In the genomic region with DNA sequence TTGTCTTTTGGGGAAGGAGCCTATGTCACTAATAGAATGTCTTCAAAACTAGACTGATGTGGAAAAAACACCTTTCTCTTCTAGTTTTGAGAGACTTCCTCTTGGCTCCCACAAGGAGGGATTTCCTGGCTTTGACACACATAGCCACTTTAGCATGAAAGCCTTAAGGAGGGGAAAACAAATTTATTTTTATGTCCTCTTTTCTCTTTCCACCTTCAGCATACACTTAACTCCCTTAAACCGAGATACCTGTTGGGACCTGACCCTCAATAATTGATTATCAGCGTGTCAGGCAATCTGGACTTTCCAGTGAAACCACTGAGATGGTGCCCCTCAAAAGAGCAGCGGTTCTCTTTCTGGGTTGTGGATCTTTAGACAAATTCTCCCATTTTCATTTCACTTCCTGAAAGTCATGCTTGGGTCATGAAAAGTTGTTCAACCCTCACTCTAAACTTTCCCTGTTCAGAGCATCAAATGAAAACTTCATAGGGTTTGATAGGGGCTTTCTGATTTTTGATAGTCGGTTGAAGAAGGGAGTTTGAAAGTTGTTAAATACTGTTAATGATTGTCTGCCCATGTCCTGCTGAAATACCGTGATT, we compare ENCODE assay signal across 2 cellular contexts.
TF ChIP-seq lines count a peak whose summit lies in the region.

No MANE protein-coding gene starts in this region.

TF ChIP-seq in GM12891, 5 proteins besides CTCF, POLR2A, EP300 and RAD21:
- no peak for TF ChIP-seq POU2F2 (IDR thresholded peaks at IDR 0.05; ENCODE audit: low read depth, low read length)
- TF ChIP-seq TAF1 (IDR thresholded peaks at IDR 0.05; ENCODE audit: low read depth, low read length): no peak
- TF ChIP-seq SPI1 (IDR thresholded peaks at IDR 0.05; ENCODE audit: low read depth, low read length): peak; percentile 45
- no peak for TF ChIP-seq POLR2AphosphoS5 (IDR thresholded peaks at IDR 0.05; ENCODE audit: low read depth, low read length)
- TF ChIP-seq PAX5 (IDR thresholded peaks at IDR 0.05; ENCODE audit: insufficient read depth, low read length, severe bottlenecking): no peak
TF ChIP-seq in GM12891: peak in this region for 1.

TF ChIP-seq in GM12878, 131 proteins besides CTCF, POLR2A, EP300 and RAD21 (continues in another document):
- TF ChIP-seq FOXM1 (IDR thresholded peaks at IDR 0.05; ENCODE audit: low read depth, low read length) (peak; percentile 36; the same call in 1 of the 2 replicates), IKZF1 (conservative IDR thresholded peaks at IDR 0.05) (peak; percentile 71), SREBF1 (IDR thresholded peaks at IDR 0.05; ENCODE audit: low read length) (no peak), PML (IDR thresholded peaks at IDR 0.05; ENCODE audit: low read length) (no peak), HDAC6 (IDR thresholded peaks at IDR 0.05; ENCODE audit: unreplicated experiment) (no peak), WRNIP1 (IDR thresholded peaks at IDR 0.05; ENCODE audit: borderline replicate concordance, low read depth, low read length) (no peak), REST (IDR thresholded peaks at IDR 0.05; ENCODE audit: low read depth, low read length) (no peak), PAX8 (IDR thresholded peaks at IDR 0.05) (no peak), TCF12 (IDR thresholded peaks at IDR 0.05; ENCODE audit: low read depth, low read length) (no peak), ZNF384 (IDR thresholded peaks at IDR 0.05; ENCODE audit: borderline replicate concordance, low read depth, low read length) (no peak), STAT1 (conservative IDR thresholded peaks at IDR 0.05) (no peak), NRF1 (conservative IDR thresholded peaks at IDR 0.05; ENCODE audit: low read depth, low read length) (no peak), POLR2AphosphoS5 (IDR thresholded peaks at IDR 0.05; ENCODE audit: low read length) (no peak), EZH2 (IDR thresholded peaks at IDR 0.05; ENCODE audit: borderline replicate concordance, control insufficient read depth, low read depth, low read length) (no peak), CBX5 (IDR thresholded peaks at IDR 0.05; ENCODE audit: low read depth) (no peak), KLF5 (IDR thresholded peaks at IDR 0.05; ENCODE audit: partially characterized antibody) (no peak), TBL1XR1 (IDR thresholded peaks at IDR 0.05; ENCODE audit: low read depth, low read length) (no peak), BHLHE40 (IDR thresholded peaks at IDR 0.05; ENCODE audit: borderline replicate concordance in 1 of 2, low read depth in 2 of 2, low read length in 1 of 2) (no peak), ZNF274 (IDR thresholded peaks at IDR 0.05; ENCODE audit: insufficient read depth, insufficient read length) (no peak), RFX5 (IDR thresholded peaks at IDR 0.05; ENCODE audit: low read depth, low read length) (no peak), NKRF (conservative IDR thresholded peaks at IDR 0.05) (no peak), MXI1 (IDR thresholded peaks at IDR 0.05; ENCODE audit: low read depth, low read length) (no peak), RAD51 (IDR thresholded peaks at IDR 0.05) (no peak), NR2C1 (IDR thresholded peaks at IDR 0.05) (no peak), ZBTB4 (CRISPR knock-in tag; IDR thresholded peaks at IDR 0.05) (no peak), SPI1 (IDR thresholded peaks at IDR 0.05; ENCODE audit: borderline replicate concordance, insufficient read depth, low read depth, low read length) (peak; percentile 46; the same call in 1 of the 2 replicates), CHD2 (IDR thresholded peaks at IDR 0.05; ENCODE audit: borderline replicate concordance, low read depth, low read length) (no peak), SIX5 (IDR thresholded peaks at IDR 0.05; ENCODE audit: low read depth, low read length, severe bottlenecking) (no peak), SMAD5 (IDR thresholded peaks at IDR 0.05; ENCODE audit: low read depth) (no peak), GABPA (IDR thresholded peaks at IDR 0.05; ENCODE audit: low read depth) (no peak), MTA2 (IDR thresholded peaks at IDR 0.05; ENCODE audit: low read depth) (peak; percentile 55), ZNF217 (IDR thresholded peaks at IDR 0.05) (no peak), ZBTB33 (IDR thresholded peaks at IDR 0.05) (no peak), TCF3 (IDR thresholded peaks at IDR 0.05; ENCODE audit: borderline replicate concordance, insufficient read depth, low read depth, low read length) (no peak), ZNF207 (IDR thresholded peaks at IDR 0.05; ENCODE audit: borderline replicate concordance) (no peak), HDAC2 (IDR thresholded peaks at IDR 0.05) (no peak), CEBPB (IDR thresholded peaks at IDR 0.05; ENCODE audit: borderline replicate concordance in 1 of 2, low read depth in 2 of 2, low read length in 2 of 2) (no peak), RUNX3 (IDR thresholded peaks at IDR 0.05; ENCODE audit: low read length) (peak; percentile 67), SUPT20H (IDR thresholded peaks at IDR 0.05; ENCODE audit: borderline replicate concordance, control insufficient read depth, low read depth, low read length) (no peak), SMC3 (IDR thresholded peaks at IDR 0.05; ENCODE audit: borderline replicate concordance, low read length) (no peak)
- TF ChIP-seq, protein P1, sequence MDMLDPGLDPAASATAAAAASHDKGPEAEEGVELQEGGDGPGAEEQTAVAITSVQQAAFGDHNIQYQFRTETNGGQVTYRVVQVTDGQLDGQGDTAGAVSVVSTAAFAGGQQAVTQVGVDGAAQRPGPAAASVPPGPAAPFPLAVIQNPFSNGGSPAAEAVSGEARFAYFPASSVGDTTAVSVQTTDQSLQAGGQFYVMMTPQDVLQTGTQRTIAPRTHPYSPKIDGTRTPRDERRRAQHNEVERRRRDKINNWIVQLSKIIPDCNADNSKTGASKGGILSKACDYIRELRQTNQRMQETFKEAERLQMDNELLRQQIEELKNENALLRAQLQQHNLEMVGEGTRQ (IDR thresholded peaks at IDR 0.05; ENCODE audit: borderline replicate concordance, low read depth, low read length): no peak
- TF ChIP-seq, protein P2, sequence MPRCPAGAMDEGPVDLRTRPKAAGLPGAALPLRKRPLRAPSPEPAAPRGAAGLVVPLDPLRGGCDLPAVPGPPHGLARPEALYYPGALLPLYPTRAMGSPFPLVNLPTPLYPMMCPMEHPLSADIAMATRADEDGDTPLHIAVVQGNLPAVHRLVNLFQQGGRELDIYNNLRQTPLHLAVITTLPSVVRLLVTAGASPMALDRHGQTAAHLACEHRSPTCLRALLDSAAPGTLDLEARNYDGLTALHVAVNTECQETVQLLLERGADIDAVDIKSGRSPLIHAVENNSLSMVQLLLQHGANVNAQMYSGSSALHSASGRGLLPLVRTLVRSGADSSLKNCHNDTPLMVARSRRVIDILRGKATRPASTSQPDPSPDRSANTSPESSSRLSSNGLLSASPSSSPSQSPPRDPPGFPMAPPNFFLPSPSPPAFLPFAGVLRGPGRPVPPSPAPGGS (IDR thresholded peaks at IDR 0.05; ENCODE audit: borderline replicate concordance, insufficient read depth, low read depth, low read length, poor library complexity, severe bottlenecking): no peak
- TF ChIP-seq, protein P3, sequence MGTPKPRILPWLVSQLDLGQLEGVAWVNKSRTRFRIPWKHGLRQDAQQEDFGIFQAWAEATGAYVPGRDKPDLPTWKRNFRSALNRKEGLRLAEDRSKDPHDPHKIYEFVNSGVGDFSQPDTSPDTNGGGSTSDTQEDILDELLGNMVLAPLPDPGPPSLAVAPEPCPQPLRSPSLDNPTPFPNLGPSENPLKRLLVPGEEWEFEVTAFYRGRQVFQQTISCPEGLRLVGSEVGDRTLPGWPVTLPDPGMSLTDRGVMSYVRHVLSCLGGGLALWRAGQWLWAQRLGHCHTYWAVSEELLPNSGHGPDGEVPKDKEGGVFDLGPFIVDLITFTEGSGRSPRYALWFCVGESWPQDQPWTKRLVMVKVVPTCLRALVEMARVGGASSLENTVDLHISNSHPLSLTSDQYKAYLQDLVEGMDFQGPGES (IDR thresholded peaks at IDR 0.05): no peak
- TF ChIP-seq, protein P4, sequence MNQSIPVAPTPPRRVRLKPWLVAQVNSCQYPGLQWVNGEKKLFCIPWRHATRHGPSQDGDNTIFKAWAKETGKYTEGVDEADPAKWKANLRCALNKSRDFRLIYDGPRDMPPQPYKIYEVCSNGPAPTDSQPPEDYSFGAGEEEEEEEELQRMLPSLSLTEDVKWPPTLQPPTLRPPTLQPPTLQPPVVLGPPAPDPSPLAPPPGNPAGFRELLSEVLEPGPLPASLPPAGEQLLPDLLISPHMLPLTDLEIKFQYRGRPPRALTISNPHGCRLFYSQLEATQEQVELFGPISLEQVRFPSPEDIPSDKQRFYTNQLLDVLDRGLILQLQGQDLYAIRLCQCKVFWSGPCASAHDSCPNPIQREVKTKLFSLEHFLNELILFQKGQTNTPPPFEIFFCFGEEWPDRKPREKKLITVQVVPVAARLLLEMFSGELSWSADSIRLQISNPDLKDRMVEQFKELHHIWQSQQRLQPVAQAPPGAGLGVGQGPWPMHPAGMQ (IDR thresholded peaks at IDR 0.05; ENCODE audit: borderline replicate concordance): no peak
- TF ChIP-seq, protein P5, sequence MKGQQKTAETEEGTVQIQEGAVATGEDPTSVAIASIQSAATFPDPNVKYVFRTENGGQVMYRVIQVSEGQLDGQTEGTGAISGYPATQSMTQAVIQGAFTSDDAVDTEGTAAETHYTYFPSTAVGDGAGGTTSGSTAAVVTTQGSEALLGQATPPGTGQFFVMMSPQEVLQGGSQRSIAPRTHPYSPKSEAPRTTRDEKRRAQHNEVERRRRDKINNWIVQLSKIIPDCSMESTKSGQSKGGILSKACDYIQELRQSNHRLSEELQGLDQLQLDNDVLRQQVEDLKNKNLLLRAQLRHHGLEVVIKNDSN (IDR thresholded peaks at IDR 0.05; ENCODE audit: borderline replicate concordance, extremely low read length, insufficient read depth, low read depth, low read length): no peak
